Comparison of ENCODE assay signal across 18 cellular contexts in genomic region chr1:43743206-43743605, GRCh38.
"Had no signal": no experiment of that assay in that cellular context is flagged by ENCODE, and none has a peak within 500 bp of the region (broad histone marks: within the 10 kb centered on the region; RNA-seq: fewer than 3 reads in every experiment).

No MANE protein-coding gene starts in this region.

- ATAC-seq: activated CD8-positive, alpha-beta T cell treated with anti-CD3 and anti-CD28 coated beads, Interleukin-2, amount 10 ng/mL, durations not matched to agents 7 days and 5 days; activated naive CD8-positive, alpha-beta T cell treated with anti-CD3 and anti-CD28 coated beads, Interleukin-2, amount 50 U/mL, for 24 hours had no signal

- H3K4me1 ChIP-seq: colonic mucosa, tibial artery had no signal

- H3K9me3 ChIP-seq: colonic mucosa, tibial artery had no signal

- H3K4me3 ChIP-seq: colonic mucosa, tibial artery had no signal

- H3K27ac ChIP-seq: brain microvascular endothelial cell, colonic mucosa, epithelial cell of prostate, tibial artery had no signal

- H3K27me3 ChIP-seq: brain microvascular endothelial cell, colonic mucosa, tibial artery had no signal

- H3K36me3 ChIP-seq: brain microvascular endothelial cell, colonic mucosa had no signal

- DNase-seq: activated CD4-positive, alpha-beta T cell treated with anti-CD3 and anti-CD28 coated beads for 48 hours; activated CD4-positive, CD25-positive, alpha-beta regulatory T cell; activated CD8-positive, alpha-beta T cell treated with anti-CD3 and anti-CD28 coated beads, Interleukin-2, amount 10 ng/mL, durations not matched to agents 7 days and 5 days; activated effector memory CD4-positive, alpha-beta T cell treated with Interleukin-2 at 50 U/mL for 16 hours; activated naive CD4-positive, alpha-beta T cell treated with anti-CD3 and anti-CD28 coated beads, Interleukin-2, amount 10 ng/mL, durations not matched to agents 7 days and 5 days; activated naive CD8-positive, alpha-beta T cell treated with anti-CD3 and anti-CD28 coated beads, Interleukin-2, amount 50 U/mL, for 24 hours; activated T-cell treated with anti-CD3 and anti-CD28 coated beads, Interleukin-2, amount 50 U/mL, for 24 hours; aorta; brain microvascular endothelial cell; colonic mucosa; endodermal cell; foreskin fibroblast; hippocampal formation; islet precursor cell; stimulated activated CD4-positive, alpha-beta T cell treated with anti-CD3 and anti-CD28 coated beads, Interleukin-2, amount 100 ng/mL, for 24 hours; stimulated activated naive CD4-positive, alpha-beta T cell treated with Interleukin-2 at 50 U/mL for 16 hours; tibial artery had no signal
